ENCODE assay signal across 8 cellular contexts in the genomic region with DNA sequence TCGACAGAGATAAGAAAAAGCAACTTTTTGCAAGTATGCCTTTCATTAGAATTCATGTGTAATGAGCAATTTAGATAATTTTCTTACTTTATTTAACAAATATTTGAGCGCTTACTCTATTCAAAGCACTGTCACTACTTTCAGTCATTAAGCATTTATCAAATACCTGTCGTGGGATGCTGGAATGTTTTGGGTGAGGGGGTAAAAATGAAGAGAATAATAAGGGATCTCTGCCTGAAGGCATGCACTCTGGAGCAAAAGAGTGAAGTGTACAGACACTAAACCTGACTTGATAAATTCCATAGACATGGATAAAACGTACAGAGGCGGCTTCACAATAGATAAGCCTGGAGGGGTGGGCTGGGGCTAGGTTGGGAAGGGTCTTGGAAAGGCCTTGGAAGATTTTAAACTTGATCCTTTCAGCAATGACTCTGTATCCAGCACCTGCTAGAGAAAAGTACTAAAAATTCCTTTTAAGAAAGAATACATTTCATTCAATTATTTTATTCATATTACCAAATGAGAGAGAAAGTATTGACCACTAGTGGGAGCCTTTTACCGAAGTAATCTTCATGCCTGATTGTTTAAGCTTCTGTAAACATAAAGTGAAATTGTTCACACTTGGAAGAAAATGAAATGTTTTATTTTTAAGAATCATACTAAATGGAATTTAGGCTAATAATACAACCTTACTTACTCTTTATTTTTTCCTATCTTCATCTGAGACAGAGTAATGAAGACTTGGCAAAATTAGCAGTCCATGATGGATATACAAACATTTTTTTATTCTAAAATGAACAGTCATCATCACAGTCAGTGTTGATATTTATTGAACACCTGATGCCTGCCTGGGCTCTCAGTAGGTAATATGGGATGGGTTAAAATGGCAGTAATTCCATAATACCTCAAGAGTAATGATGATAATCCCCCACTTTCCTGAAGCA.
DNase-seq lines count a peak whose midpoint lies in the region; ATAC-seq, FAIRE-seq and TF ChIP-seq lines count a peak whose summit lies in the region.

No MANE protein-coding gene starts in this region.

- FAIRE-seq in frontal cortex (lab: Jason Lieb, UNC): peak; percentile 95

- no peaks in the 10 kb centered on the region for H3K36me3 ChIP-seq in KOPT-K1 (ENCODE audit: insufficient read depth, low read length)

- no peaks in the 10 kb centered on the region for H3K4me1 Mint-ChIP-seq in type B pancreatic cell (ENCODE audit: unreplicated experiment)

- H3K36me3 Mint-ChIP-seq in type B pancreatic cell: peaks cover 16% of the 10 kb centered on the region

- peak; percentile 60; the same call in 2 of the 3 replicates for ATAC-seq in SK-N-SH treated with all-trans-retinoic acid at 6 μM for 48 hours
- no peak for ATAC-seq in GM18907 (IDR thresholded peaks at IDR 0.05; ENCODE audit: unreplicated experiment)

- no peak overlapping the region for H3K4me3 Mint-ChIP-seq in type B pancreatic cell

- TF ChIP-seq CTCF in type B pancreatic cell (conservative IDR thresholded peaks at IDR 0.05): peak; percentile 72

- DNase-seq in DMS153 treated with DMSO at 0.1 percent for 48 hours (lab: John Stamatoyannopoulos, UW; ENCODE audit: unreplicated experiment) (peak; percentile 24), frontal cortex (ENCODE audit: low spot score in 2 of 2) (peak; percentile 5 to 21), type B pancreatic cell (ENCODE audit: extremely low spot score, unreplicated experiment) (no peak), activated gamma-delta T cell (lab: John Stamatoyannopoulos, UW) (no peak)
- DNase-seq in stimulated activated CD4-positive, alpha-beta T cell treated with anti-CD3 and anti-CD28 coated beads, Interleukin-12 subunit alpha, Interleukin-12 subunit beta, amount 100 ng/mL, for 4 hours: no peak

- H3K27ac Mint-ChIP-seq in type B pancreatic cell: no peak overlapping the region

- H3K27ac ChIP-seq in KOPT-K1 (ENCODE audit: low read depth, low read length, poor library complexity, severe bottlenecking): peak overlapping the region; percentile 36

- H3K27me3 Mint-ChIP-seq in type B pancreatic cell: no peaks in the 10 kb centered on the region

- peaks cover 4% of the 10 kb centered on the region for H3K9me3 ChIP-seq in KOPT-K1 (ENCODE audit: insufficient read depth, low read length, poor library complexity, severe bottlenecking)

- no peaks in the 10 kb centered on the region for H3K9me3 Mint-ChIP-seq in type B pancreatic cell

TF ChIP-seq in SK-N-SH treated with all-trans-retinoic acid at 6 μM for 48 hours, 23 proteins besides CTCF, POLR2A, EP300 and RAD21:
- TF ChIP-seq BACH2 (CRISPR knock-in tag; IDR thresholded peaks at IDR 0.05; ENCODE audit: borderline replicate concordance) (no peak), ZNF70 (CRISPR knock-in tag; IDR thresholded peaks at IDR 0.05) (no peak), TCF4 (CRISPR knock-in tag; IDR thresholded peaks at IDR 0.05; ENCODE audit: borderline replicate concordance) (no peak), ZNF8 (CRISPR knock-in tag; IDR thresholded peaks at IDR 0.05) (no peak), CSDC2 (CRISPR knock-in tag; IDR thresholded peaks at IDR 0.05) (no peak), GLIS3 (CRISPR knock-in tag; IDR thresholded peaks at IDR 0.05) (no peak), ARNTL (CRISPR knock-in tag; IDR thresholded peaks at IDR 0.05; ENCODE audit: borderline replicate concordance, low read depth) (no peak)
- TF ChIP-seq, protein P1, sequence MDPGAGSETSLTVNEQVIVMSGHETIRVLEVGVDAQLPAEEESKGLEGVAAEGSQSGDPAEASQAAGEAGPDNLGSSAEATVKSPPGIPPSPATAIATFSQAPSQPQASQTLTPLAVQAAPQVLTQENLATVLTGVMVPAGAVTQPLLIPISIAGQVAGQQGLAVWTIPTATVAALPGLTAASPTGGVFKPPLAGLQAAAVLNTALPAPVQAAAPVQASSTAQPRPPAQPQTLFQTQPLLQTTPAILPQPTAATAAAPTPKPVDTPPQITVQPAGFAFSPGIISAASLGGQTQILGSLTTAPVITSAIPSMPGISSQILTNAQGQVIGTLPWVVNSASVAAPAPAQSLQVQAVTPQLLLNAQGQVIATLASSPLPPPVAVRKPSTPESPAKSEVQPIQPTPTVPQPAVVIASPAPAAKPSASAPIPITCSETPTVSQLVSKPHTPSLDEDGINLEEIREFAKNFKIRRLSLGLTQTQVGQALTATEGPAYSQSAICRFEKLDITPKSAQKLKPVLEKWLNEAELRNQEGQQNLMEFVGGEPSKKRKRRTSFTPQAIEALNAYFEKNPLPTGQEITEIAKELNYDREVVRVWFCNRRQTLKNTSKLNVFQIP (CRISPR knock-in tag; IDR thresholded peaks at IDR 0.05; ENCODE audit: borderline replicate concordance, low read depth): no peak
- TF ChIP-seq, protein P2, sequence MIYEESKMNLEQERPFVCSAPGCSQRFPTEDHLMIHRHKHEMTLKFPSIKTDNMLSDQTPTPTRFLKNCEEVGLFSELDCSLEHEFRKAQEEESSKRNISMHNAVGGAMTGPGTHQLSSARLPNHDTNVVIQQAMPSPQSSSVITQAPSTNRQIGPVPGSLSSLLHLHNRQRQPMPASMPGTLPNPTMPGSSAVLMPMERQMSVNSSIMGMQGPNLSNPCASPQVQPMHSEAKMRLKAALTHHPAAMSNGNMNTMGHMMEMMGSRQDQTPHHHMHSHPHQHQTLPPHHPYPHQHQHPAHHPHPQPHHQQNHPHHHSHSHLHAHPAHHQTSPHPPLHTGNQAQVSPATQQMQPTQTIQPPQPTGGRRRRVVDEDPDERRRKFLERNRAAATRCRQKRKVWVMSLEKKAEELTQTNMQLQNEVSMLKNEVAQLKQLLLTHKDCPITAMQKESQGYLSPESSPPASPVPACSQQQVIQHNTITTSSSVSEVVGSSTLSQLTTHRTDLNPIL (CRISPR knock-in tag; IDR thresholded peaks at IDR 0.05; ENCODE audit: low read depth): no peak
- TF ChIP-seq, protein P3, sequence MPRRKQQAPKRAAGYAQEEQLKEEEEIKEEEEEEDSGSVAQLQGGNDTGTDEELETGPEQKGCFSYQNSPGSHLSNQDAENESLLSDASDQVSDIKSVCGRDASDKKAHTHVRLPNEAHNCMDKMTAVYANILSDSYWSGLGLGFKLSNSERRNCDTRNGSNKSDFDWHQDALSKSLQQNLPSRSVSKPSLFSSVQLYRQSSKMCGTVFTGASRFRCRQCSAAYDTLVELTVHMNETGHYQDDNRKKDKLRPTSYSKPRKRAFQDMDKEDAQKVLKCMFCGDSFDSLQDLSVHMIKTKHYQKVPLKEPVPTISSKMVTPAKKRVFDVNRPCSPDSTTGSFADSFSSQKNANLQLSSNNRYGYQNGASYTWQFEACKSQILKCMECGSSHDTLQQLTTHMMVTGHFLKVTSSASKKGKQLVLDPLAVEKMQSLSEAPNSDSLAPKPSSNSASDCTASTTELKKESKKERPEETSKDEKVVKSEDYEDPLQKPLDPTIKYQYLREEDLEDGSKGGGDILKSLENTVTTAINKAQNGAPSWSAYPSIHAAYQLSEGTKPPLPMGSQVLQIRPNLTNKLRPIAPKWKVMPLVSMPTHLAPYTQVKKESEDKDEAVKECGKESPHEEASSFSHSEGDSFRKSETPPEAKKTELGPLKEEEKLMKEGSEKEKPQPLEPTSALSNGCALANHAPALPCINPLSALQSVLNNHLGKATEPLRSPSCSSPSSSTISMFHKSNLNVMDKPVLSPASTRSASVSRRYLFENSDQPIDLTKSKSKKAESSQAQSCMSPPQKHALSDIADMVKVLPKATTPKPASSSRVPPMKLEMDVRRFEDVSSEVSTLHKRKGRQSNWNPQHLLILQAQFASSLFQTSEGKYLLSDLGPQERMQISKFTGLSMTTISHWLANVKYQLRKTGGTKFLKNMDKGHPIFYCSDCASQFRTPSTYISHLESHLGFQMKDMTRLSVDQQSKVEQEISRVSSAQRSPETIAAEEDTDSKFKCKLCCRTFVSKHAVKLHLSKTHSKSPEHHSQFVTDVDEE (CRISPR knock-in tag; IDR thresholded peaks at IDR 0.05): no peak
- TF ChIP-seq, protein P4, sequence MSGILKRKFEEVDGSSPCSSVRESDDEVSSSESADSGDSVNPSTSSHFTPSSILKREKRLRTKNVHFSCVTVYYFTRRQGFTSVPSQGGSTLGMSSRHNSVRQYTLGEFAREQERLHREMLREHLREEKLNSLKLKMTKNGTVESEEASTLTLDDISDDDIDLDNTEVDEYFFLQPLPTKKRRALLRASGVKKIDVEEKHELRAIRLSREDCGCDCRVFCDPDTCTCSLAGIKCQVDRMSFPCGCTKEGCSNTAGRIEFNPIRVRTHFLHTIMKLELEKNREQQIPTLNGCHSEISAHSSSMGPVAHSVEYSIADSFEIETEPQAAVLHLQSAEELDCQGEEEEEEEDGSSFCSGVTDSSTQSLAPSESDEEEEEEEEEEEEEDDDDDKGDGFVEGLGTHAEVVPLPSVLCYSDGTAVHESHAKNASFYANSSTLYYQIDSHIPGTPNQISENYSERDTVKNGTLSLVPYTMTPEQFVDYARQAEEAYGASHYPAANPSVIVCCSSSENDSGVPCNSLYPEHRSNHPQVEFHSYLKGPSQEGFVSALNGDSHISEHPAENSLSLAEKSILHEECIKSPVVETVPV (CRISPR knock-in tag; IDR thresholded peaks at IDR 0.05): no peak

Comparison
In these comparisons a context has a peak if more than half of its experiments do, and no peak if none do; other contexts are left out.
1. DNase-seq: peak in DMS153 treated with DMSO at 0.1 percent for 48 hours (single experiment) and frontal cortex (2 of 2); none in type B pancreatic cell (single experiment), activated gamma-delta T cell (single experiment) and stimulated activated CD4-positive, alpha-beta T cell treated with anti-CD3 and anti-CD28 coated beads, Interleukin-12 subunit alpha, Interleukin-12 subunit beta, amount 100 ng/mL, for 4 hours (single experiment).